2 cellular contexts compared by ENCODE assay signal in the genomic region with DNA sequence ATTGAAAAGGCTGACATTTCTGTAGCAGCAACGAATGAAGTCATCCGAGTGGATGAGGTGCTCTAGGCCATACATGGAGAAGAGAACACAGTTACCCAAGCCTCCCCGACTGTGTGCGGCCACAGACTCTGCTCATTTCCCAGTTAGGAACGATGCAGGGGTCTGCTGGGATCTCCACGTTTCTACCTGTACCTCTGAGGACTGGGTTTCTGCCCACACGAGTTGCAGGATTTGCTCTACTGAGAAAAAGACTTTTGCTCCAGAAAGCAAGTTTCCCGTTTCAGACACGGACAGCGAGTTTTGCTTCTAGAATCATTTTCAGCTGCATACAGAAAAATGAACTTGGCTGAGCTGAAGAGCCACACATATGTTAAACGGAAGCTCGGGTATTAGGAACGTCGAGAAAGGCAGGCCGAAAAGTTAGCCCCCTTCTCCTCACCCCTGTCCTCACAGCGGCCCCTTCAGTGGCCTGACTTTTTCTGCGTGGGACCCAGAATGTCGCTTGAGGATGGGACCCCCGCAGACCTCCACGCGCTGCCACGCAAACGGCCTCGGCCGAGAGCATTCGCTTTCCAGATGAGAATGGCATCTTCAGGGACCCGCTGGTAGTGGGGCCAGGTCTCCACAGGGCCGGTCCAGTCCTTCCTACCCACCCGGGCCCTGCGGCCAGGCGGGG.
TF ChIP-seq lines count a peak whose summit lies in the region.

No MANE protein-coding gene starts in this region.

TF ChIP-seq in HEK293, 187 proteins besides CTCF, POLR2A, EP300 and RAD21 (continued from another document):
- TF ChIP-seq, protein P1, sequence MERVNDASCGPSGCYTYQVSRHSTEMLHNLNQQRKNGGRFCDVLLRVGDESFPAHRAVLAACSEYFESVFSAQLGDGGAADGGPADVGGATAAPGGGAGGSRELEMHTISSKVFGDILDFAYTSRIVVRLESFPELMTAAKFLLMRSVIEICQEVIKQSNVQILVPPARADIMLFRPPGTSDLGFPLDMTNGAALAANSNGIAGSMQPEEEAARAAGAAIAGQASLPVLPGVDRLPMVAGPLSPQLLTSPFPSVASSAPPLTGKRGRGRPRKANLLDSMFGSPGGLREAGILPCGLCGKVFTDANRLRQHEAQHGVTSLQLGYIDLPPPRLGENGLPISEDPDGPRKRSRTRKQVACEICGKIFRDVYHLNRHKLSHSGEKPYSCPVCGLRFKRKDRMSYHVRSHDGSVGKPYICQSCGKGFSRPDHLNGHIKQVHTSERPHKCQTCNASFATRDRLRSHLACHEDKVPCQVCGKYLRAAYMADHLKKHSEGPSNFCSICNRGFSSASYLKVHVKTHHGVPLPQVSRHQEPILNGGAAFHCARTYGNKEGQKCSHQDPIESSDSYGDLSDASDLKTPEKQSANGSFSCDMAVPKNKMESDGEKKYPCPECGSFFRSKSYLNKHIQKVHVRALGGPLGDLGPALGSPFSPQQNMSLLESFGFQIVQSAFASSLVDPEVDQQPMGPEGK (tag by site-specific recombination; IDR thresholded peaks at IDR 0.05) = peak; percentile 35
- TF ChIP-seq SP3 (tag by site-specific recombination; IDR thresholded peaks at IDR 0.05) (peak; percentile 24; the same call in 1 of the 2 replicates), ZBTB17 (tag by site-specific recombination; IDR thresholded peaks at IDR 0.05) (peak; percentile 50), KLF1 (tag by site-specific recombination; IDR thresholded peaks at IDR 0.05) (peak; percentile 14; the same call in 1 of the 2 replicates), ZNF404 (tag by site-specific recombination; IDR thresholded peaks at IDR 0.05) (no peak), ZNF837 (tag by site-specific recombination; IDR thresholded peaks at IDR 0.05) (no peak), ZNF274 (IDR thresholded peaks at IDR 0.05; ENCODE audit: low read length) (no peak), ZNF274 (tag by site-specific recombination; IDR thresholded peaks at IDR 0.05; ENCODE audit: borderline replicate concordance) (no peak), ZNF335 (tag by site-specific recombination; conservative IDR thresholded peaks at IDR 0.05) (peak; percentile 49; the same call in 1 of the 2 replicates), ZNF701 (tag by site-specific recombination; IDR thresholded peaks at IDR 0.05) (no peak), ZNF785 (tag by site-specific recombination; IDR thresholded peaks at IDR 0.05) (no peak), ZFP69B (tag by site-specific recombination; IDR thresholded peaks at IDR 0.05) (peak; percentile 27; the same call in 1 of the 2 replicates), ZNF433 (tag by site-specific recombination; IDR thresholded peaks at IDR 0.05; ENCODE audit: low read depth) (no peak), ZNF221 (tag by site-specific recombination; IDR thresholded peaks at IDR 0.05; ENCODE audit: borderline replicate concordance) (no peak), ZBTB20 (tag by site-specific recombination; IDR thresholded peaks at IDR 0.05) (0 out of 2 replicates have a peak, but pooled peaks have one; percentile 14), ZNF426 (tag by site-specific recombination; IDR thresholded peaks at IDR 0.05) (no peak), GLIS2 (tag by site-specific recombination; IDR thresholded peaks at IDR 0.05) (peak; percentile 86), ZNF501 (tag by site-specific recombination; IDR thresholded peaks at IDR 0.05) (0 out of 2 replicates have a peak, but pooled peaks have one; percentile 42), ZNF223 (tag by site-specific recombination; IDR thresholded peaks at IDR 0.05) (no peak), ZNF610 (tag by site-specific recombination; IDR thresholded peaks at IDR 0.05; ENCODE audit: borderline replicate concordance) (no peak), ZFHX2 (tag by site-specific recombination; conservative IDR thresholded peaks at IDR 0.05) (0 out of 2 replicates have a peak, but pooled peaks have one; percentile 43), ZNF48 (tag by site-specific recombination; IDR thresholded peaks at IDR 0.05) (no peak), SP7 (tag by site-specific recombination; IDR thresholded peaks at IDR 0.05) (0 out of 2 replicates have a peak, but pooled peaks have one; percentile 17), REPIN1 (tag by site-specific recombination; IDR thresholded peaks at IDR 0.05; ENCODE audit: low read depth) (no peak), FEZF1 (tag by site-specific recombination; IDR thresholded peaks at IDR 0.05) (peak; percentile 72; the same call in 1 of the 2 replicates), GLIS1 (tag by site-specific recombination; IDR thresholded peaks at IDR 0.05) (peak; percentile 39; the same call in 1 of the 2 replicates), KLF10 (tag by site-specific recombination; IDR thresholded peaks at IDR 0.05) (no peak)
- TF ChIP-seq, protein P2, sequence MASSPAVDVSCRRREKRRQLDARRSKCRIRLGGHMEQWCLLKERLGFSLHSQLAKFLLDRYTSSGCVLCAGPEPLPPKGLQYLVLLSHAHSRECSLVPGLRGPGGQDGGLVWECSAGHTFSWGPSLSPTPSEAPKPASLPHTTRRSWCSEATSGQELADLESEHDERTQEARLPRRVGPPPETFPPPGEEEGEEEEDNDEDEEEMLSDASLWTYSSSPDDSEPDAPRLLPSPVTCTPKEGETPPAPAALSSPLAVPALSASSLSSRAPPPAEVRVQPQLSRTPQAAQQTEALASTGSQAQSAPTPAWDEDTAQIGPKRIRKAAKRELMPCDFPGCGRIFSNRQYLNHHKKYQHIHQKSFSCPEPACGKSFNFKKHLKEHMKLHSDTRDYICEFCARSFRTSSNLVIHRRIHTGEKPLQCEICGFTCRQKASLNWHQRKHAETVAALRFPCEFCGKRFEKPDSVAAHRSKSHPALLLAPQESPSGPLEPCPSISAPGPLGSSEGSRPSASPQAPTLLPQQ (tag by site-specific recombination; IDR thresholded peaks at IDR 0.05) = peak; percentile 73
- TF ChIP-seq, protein P3, sequence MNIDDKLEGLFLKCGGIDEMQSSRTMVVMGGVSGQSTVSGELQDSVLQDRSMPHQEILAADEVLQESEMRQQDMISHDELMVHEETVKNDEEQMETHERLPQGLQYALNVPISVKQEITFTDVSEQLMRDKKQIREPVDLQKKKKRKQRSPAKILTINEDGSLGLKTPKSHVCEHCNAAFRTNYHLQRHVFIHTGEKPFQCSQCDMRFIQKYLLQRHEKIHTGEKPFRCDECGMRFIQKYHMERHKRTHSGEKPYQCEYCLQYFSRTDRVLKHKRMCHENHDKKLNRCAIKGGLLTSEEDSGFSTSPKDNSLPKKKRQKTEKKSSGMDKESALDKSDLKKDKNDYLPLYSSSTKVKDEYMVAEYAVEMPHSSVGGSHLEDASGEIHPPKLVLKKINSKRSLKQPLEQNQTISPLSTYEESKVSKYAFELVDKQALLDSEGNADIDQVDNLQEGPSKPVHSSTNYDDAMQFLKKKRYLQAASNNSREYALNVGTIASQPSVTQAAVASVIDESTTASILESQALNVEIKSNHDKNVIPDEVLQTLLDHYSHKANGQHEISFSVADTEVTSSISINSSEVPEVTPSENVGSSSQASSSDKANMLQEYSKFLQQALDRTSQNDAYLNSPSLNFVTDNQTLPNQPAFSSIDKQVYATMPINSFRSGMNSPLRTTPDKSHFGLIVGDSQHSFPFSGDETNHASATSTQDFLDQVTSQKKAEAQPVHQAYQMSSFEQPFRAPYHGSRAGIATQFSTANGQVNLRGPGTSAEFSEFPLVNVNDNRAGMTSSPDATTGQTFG (tag by site-specific recombination; IDR thresholded peaks at IDR 0.05; ENCODE audit: borderline replicate concordance) = no peak

TF ChIP-seq in K562, 482 proteins besides CTCF, POLR2A, EP300 and RAD21 (continued from another document and continues in another):
- TF ChIP-seq, protein P4, sequence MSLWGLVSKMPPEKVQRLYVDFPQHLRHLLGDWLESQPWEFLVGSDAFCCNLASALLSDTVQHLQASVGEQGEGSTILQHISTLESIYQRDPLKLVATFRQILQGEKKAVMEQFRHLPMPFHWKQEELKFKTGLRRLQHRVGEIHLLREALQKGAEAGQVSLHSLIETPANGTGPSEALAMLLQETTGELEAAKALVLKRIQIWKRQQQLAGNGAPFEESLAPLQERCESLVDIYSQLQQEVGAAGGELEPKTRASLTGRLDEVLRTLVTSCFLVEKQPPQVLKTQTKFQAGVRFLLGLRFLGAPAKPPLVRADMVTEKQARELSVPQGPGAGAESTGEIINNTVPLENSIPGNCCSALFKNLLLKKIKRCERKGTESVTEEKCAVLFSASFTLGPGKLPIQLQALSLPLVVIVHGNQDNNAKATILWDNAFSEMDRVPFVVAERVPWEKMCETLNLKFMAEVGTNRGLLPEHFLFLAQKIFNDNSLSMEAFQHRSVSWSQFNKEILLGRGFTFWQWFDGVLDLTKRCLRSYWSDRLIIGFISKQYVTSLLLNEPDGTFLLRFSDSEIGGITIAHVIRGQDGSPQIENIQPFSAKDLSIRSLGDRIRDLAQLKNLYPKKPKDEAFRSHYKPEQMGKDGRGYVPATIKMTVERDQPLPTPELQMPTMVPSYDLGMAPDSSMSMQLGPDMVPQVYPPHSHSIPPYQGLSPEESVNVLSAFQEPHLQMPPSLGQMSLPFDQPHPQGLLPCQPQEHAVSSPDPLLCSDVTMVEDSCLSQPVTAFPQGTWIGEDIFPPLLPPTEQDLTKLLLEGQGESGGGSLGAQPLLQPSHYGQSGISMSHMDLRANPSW (CRISPR knock-in tag; IDR thresholded peaks at IDR 0.05) = no peak
- TF ChIP-seq DNMT1 (IDR thresholded peaks at IDR 0.05) (no peak), MXI1 (IDR thresholded peaks at IDR 0.05; ENCODE audit: low read depth, low read length) (no peak), HDAC8 (tag; IDR thresholded peaks at IDR 0.05) (0 out of 2 replicates have a peak, but pooled peaks have one; percentile 45), TRIM24 (IDR thresholded peaks at IDR 0.05) (peak in 1 of 2 experiments; percentile 32; a peak in 1 of 4 replicates), SMARCA4 (IDR thresholded peaks at IDR 0.05) (no peak), ETV6 (IDR thresholded peaks at IDR 0.05; ENCODE audit: borderline replicate concordance in 1 of 2, low read depth in 2 of 2, low read length in 1 of 2) (no peak), ETV6 (CRISPR knock-in tag; IDR thresholded peaks at IDR 0.05; ENCODE audit: borderline replicate concordance) (0 out of 2 replicates have a peak, but pooled peaks have one; percentile 32)
- TF ChIP-seq, protein P5, sequence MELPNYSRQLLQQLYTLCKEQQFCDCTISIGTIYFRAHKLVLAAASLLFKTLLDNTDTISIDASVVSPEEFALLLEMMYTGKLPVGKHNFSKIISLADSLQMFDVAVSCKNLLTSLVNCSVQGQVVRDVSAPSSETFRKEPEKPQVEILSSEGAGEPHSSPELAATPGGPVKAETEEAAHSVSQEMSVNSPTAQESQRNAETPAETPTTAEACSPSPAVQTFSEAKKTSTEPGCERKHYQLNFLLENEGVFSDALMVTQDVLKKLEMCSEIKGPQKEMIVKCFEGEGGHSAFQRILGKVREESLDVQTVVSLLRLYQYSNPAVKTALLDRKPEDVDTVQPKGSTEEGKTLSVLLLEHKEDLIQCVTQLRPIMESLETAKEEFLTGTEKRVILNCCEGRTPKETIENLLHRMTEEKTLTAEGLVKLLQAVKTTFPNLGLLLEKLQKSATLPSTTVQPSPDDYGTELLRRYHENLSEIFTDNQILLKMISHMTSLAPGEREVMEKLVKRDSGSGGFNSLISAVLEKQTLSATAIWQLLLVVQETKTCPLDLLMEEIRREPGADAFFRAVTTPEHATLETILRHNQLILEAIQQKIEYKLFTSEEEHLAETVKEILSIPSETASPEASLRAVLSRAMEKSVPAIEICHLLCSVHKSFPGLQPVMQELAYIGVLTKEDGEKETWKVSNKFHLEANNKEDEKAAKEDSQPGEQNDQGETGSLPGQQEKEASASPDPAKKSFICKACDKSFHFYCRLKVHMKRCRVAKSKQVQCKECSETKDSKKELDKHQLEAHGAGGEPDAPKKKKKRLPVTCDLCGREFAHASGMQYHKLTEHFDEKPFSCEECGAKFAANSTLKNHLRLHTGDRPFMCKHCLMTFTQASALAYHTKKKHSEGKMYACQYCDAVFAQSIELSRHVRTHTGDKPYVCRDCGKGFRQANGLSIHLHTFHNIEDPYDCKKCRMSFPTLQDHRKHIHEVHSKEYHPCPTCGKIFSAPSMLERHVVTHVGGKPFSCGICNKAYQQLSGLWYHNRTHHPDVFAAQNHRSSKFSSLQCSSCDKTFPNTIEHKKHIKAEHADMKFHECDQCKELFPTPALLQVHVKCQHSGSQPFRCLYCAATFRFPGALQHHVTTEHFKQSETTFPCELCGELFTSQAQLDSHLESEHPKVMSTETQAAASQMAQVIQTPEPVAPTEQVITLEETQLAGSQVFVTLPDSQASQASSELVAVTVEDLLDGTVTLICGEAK (IDR thresholded peaks at IDR 0.05) = peak; percentile 52; the same call in 1 of the 2 replicates
- TF ChIP-seq, protein P5 (CRISPR knock-in tag; IDR thresholded peaks at IDR 0.05) = no peak
- TF ChIP-seq, protein P6, sequence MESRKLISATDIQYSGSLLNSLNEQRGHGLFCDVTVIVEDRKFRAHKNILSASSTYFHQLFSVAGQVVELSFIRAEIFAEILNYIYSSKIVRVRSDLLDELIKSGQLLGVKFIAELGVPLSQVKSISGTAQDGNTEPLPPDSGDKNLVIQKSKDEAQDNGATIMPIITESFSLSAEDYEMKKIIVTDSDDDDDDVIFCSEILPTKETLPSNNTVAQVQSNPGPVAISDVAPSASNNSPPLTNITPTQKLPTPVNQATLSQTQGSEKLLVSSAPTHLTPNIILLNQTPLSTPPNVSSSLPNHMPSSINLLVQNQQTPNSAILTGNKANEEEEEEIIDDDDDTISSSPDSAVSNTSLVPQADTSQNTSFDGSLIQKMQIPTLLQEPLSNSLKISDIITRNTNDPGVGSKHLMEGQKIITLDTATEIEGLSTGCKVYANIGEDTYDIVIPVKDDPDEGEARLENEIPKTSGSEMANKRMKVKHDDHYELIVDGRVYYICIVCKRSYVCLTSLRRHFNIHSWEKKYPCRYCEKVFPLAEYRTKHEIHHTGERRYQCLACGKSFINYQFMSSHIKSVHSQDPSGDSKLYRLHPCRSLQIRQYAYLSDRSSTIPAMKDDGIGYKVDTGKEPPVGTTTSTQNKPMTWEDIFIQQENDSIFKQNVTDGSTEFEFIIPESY (CRISPR knock-in tag; IDR thresholded peaks at IDR 0.05) = peak; percentile 48; the same call in 1 of the 2 replicates
